ENCODE assay signal across 1 cellular context in the genomic region with DNA sequence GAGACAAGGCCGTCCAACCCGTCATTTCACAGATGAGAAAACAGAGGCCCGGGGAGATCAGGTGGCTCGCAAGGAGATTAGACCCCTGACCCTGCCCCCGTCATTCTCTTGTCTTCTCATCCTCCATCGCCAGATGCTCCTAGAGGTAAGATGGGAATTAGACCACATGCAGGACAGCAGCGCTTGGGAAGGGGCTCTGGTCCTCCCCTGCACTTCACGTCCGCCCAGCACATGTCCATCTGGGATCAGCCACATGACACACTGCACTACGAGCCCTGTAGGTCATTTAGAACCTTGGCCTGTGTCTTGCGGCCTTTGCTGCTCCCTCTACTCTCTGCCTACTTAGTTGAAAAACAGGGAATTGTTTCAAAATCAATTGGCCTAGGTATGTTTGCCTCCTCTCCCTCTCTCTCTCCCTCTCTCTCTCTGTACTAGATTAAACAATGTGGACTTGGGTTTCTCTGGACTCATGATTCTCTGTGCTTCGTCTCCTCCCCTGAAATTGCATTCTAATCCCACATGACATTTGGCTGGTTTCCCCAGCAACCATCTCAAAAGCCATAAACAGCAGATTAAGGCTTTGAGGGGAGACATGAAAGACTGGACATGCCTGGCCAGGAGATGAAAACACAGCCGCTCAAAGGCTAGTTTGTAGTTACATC.
TF ChIP-seq lines count a peak whose summit lies in the region.

No MANE protein-coding gene starts in this region.

TF ChIP-seq in HepG2, 621 proteins besides CTCF, POLR2A, EP300 and RAD21 (continued from another document and continues in another):
- TF ChIP-seq, protein P1, sequence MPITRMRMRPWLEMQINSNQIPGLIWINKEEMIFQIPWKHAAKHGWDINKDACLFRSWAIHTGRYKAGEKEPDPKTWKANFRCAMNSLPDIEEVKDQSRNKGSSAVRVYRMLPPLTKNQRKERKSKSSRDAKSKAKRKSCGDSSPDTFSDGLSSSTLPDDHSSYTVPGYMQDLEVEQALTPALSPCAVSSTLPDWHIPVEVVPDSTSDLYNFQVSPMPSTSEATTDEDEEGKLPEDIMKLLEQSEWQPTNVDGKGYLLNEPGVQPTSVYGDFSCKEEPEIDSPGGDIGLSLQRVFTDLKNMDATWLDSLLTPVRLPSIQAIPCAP (CRISPR knock-in tag; IDR thresholded peaks at IDR 0.05; ENCODE audit: low read depth), result no peak
- TF ChIP-seq, protein P2, sequence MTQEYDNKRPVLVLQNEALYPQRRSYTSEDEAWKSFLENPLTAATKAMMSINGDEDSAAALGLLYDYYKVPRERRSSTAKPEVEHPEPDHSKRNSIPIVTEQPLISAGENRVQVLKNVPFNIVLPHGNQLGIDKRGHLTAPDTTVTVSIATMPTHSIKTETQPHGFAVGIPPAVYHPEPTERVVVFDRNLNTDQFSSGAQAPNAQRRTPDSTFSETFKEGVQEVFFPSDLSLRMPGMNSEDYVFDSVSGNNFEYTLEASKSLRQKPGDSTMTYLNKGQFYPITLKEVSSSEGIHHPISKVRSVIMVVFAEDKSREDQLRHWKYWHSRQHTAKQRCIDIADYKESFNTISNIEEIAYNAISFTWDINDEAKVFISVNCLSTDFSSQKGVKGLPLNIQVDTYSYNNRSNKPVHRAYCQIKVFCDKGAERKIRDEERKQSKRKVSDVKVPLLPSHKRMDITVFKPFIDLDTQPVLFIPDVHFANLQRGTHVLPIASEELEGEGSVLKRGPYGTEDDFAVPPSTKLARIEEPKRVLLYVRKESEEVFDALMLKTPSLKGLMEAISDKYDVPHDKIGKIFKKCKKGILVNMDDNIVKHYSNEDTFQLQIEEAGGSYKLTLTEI (CRISPR knock-in tag; conservative IDR thresholded peaks at IDR 0.05), result no peak
- TF ChIP-seq ZBTB49 (CRISPR knock-in tag; IDR thresholded peaks at IDR 0.05; ENCODE audit: borderline replicate concordance) (no peak), LCORL (IDR thresholded peaks at IDR 0.05) (peak; percentile 43; the same call in 1 of the 2 replicates), LCORL (CRISPR knock-in tag; IDR thresholded peaks at IDR 0.05) (no peak; the same call in 1 of the 2 replicates), FOSL1 (CRISPR knock-in tag; IDR thresholded peaks at IDR 0.05; ENCODE audit: borderline replicate concordance) (no peak), MAZ (IDR thresholded peaks at IDR 0.05; ENCODE audit: borderline replicate concordance, low read depth, low read length) (0 out of 2 replicates have a peak, but pooled peaks have one; percentile 24), MAZ (CRISPR knock-in tag; IDR thresholded peaks at IDR 0.05; ENCODE audit: low read depth) (0 out of 2 replicates have a peak, but pooled peaks have one; percentile 51), ZFYVE20 (CRISPR knock-in tag; IDR thresholded peaks at IDR 0.05; ENCODE audit: borderline replicate concordance, low read depth) (no peak), ZMAT3 (CRISPR knock-in tag; conservative IDR thresholded peaks at IDR 0.05) (peak; percentile 86; the same call in 1 of the 2 replicates), AGO2 (optimal IDR thresholded peaks at IDR 0.05; ENCODE audit: low read depth, low read length) (no peak), KDM4B (CRISPR knock-in tag; IDR thresholded peaks at IDR 0.05) (no peak), NFYB (CRISPR knock-in tag; IDR thresholded peaks at IDR 0.05) (no peak), SP4 (CRISPR knock-in tag; IDR thresholded peaks at IDR 0.05) (peak; percentile 60; the same call in 1 of the 2 replicates), NAIF1 (CRISPR knock-in tag; IDR thresholded peaks at IDR 0.05; ENCODE audit: borderline replicate concordance) (0 out of 2 replicates have a peak, but pooled peaks have one; percentile 34), ZNF317 (CRISPR knock-in tag; IDR thresholded peaks at IDR 0.05) (no peak), ZNF441 (CRISPR knock-in tag; IDR thresholded peaks at IDR 0.05; ENCODE audit: borderline replicate concordance) (peak; percentile 77; the same call in 1 of the 2 replicates), YEATS2 (CRISPR knock-in tag; IDR thresholded peaks at IDR 0.05; ENCODE audit: borderline replicate concordance) (no peak), SRSF9 (IDR thresholded peaks at IDR 0.05; ENCODE audit: borderline replicate concordance, insufficient read depth, low read depth, low read length, poor library complexity, severe bottlenecking) (no peak), MYC (CRISPR knock-in tag; IDR thresholded peaks at IDR 0.05; ENCODE audit: borderline replicate concordance) (peak; percentile 83; the same call in 1 of the 2 replicates), ATF7 (IDR thresholded peaks at IDR 0.05) (no peak), ATF7 (CRISPR knock-in tag; IDR thresholded peaks at IDR 0.05) (peak; percentile 73; the same call in 1 of the 2 replicates), MAX (IDR thresholded peaks at IDR 0.05) (peak; percentile 96), HDAC2 (CRISPR knock-in tag; IDR thresholded peaks at IDR 0.05) (peak; percentile 79), HNRNPUL1 (IDR thresholded peaks at IDR 0.05; ENCODE audit: low read depth, low read length) (no peak), NCOA1 (CRISPR knock-in tag; IDR thresholded peaks at IDR 0.05) (no peak), HNRNPK (IDR thresholded peaks at IDR 0.05; ENCODE audit: low read depth, low read length, poor library complexity, severe bottlenecking) (no peak), NFKBIZ (CRISPR knock-in tag; IDR thresholded peaks at IDR 0.05) (0 out of 2 replicates have a peak, but pooled peaks have one; percentile 29), KLF9 (CRISPR knock-in tag; IDR thresholded peaks at IDR 0.05; ENCODE audit: low read depth) (no peak), ATM (IDR thresholded peaks at IDR 0.05; ENCODE audit: borderline replicate concordance) (no peak), ZNF776 (CRISPR knock-in tag; IDR thresholded peaks at IDR 0.05) (no peak), FOXA3 (CRISPR knock-in tag; IDR thresholded peaks at IDR 0.05) (0 out of 2 replicates have a peak, but pooled peaks have one; percentile 37), MEIS2 (CRISPR knock-in tag; IDR thresholded peaks at IDR 0.05) (no peak), FOXA1 (IDR thresholded peaks at IDR 0.05) (no peak), FOXA1 (CRISPR knock-in tag; IDR thresholded peaks at IDR 0.05) (peak; percentile 30; the same call in 1 of the 2 replicates), ASH2L (IDR thresholded peaks at IDR 0.05; ENCODE audit: insufficient read length, low read depth, low read length) (peak; percentile 89), ZGPAT (CRISPR knock-in tag; IDR thresholded peaks at IDR 0.05) (peak; percentile 42), HDAC1 (CRISPR knock-in tag; IDR thresholded peaks at IDR 0.05) (peak; percentile 69), RCOR2 (CRISPR knock-in tag; IDR thresholded peaks at IDR 0.05) (peak; percentile 73), CREB1 (IDR thresholded peaks at IDR 0.05) (no peak), CREB1 (CRISPR knock-in tag; IDR thresholded peaks at IDR 0.05) (peak; percentile 73), ZNF17 (CRISPR knock-in tag; IDR thresholded peaks at IDR 0.05) (no peak), ZNF562 (CRISPR knock-in tag; IDR thresholded peaks at IDR 0.05; ENCODE audit: borderline replicate concordance) (no peak), PITX1 (CRISPR knock-in tag; IDR thresholded peaks at IDR 0.05) (peak; percentile 91)
- TF ChIP-seq, protein P3, sequence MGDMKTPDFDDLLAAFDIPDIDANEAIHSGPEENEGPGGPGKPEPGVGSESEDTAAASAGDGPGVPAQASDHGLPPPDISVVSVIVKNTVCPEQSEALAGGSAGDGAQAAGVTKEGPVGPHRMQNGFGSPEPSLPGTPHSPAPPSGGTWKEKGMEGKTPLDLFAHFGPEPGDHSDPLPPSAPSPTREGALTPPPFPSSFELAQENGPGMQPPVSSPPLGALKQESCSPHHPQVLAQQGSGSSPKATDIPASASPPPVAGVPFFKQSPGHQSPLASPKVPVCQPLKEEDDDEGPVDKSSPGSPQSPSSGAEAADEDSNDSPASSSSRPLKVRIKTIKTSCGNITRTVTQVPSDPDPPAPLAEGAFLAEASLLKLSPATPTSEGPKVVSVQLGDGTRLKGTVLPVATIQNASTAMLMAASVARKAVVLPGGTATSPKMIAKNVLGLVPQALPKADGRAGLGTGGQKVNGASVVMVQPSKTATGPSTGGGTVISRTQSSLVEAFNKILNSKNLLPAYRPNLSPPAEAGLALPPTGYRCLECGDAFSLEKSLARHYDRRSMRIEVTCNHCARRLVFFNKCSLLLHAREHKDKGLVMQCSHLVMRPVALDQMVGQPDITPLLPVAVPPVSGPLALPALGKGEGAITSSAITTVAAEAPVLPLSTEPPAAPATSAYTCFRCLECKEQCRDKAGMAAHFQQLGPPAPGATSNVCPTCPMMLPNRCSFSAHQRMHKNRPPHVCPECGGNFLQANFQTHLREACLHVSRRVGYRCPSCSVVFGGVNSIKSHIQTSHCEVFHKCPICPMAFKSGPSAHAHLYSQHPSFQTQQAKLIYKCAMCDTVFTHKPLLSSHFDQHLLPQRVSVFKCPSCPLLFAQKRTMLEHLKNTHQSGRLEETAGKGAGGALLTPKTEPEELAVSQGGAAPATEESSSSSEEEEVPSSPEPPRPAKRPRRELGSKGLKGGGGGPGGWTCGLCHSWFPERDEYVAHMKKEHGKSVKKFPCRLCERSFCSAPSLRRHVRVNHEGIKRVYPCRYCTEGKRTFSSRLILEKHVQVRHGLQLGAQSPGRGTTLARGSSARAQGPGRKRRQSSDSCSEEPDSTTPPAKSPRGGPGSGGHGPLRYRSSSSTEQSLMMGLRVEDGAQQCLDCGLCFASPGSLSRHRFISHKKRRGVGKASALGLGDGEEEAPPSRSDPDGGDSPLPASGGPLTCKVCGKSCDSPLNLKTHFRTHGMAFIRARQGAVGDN (CRISPR knock-in tag; IDR thresholded peaks at IDR 0.05), result peak; percentile 99
- TF ChIP-seq, protein P4, sequence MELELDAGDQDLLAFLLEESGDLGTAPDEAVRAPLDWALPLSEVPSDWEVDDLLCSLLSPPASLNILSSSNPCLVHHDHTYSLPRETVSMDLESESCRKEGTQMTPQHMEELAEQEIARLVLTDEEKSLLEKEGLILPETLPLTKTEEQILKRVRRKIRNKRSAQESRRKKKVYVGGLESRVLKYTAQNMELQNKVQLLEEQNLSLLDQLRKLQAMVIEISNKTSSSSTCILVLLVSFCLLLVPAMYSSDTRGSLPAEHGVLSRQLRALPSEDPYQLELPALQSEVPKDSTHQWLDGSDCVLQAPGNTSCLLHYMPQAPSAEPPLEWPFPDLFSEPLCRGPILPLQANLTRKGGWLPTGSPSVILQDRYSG (CRISPR knock-in tag; IDR thresholded peaks at IDR 0.05), result 0 out of 2 replicates have a peak, but pooled peaks have one; percentile 51
- TF ChIP-seq, protein P5, sequence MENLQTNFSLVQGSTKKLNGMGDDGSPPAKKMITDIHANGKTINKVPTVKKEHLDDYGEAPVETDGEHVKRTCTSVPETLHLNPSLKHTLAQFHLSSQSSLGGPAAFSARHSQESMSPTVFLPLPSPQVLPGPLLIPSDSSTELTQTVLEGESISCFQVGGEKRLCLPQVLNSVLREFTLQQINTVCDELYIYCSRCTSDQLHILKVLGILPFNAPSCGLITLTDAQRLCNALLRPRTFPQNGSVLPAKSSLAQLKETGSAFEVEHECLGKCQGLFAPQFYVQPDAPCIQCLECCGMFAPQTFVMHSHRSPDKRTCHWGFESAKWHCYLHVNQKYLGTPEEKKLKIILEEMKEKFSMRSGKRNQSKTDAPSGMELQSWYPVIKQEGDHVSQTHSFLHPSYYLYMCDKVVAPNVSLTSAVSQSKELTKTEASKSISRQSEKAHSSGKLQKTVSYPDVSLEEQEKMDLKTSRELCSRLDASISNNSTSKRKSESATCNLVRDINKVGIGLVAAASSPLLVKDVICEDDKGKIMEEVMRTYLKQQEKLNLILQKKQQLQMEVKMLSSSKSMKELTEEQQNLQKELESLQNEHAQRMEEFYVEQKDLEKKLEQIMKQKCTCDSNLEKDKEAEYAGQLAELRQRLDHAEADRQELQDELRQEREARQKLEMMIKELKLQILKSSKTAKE (CRISPR knock-in tag; IDR thresholded peaks at IDR 0.05; ENCODE audit: borderline replicate concordance), result no peak
